9 cellular contexts compared by ENCODE assay signal in genomic region chr11:6771926-6772898, GRCh38. TPM values are rescaled to one million over a fixed set of nuclear protein-coding genes. Genes with fewer than 3 reads are reported as not detected.
DNase-seq lines count a peak whose midpoint lies in the region; ATAC-seq and TF ChIP-seq lines count a peak whose summit lies in the region.
"Had no signal": no experiment of that assay in that cellular context is flagged by ENCODE, and none has a peak within 500 bp of the region (broad histone marks: within the 10 kb centered on the region; RNA-seq: fewer than 3 reads in every experiment).

Gene OR2AG2 (minus strand): TSS chr11:6771976. CDS start chr11:6768957, 3,019 bp downstream.

- CTCF ChIA-PET in SK-N-SH (lab: Yijun Ruan, JAX): interaction anchor here (0.6 to 2.5 kb wide), 3 partner anchors 15 to 35 kb away, joined by 3 to 11 read pairs (median 6); no protein-coding TSS in a partner anchor

- no peaks in the 10 kb centered on the region for H3K79me2 ChIP-seq in SK-N-SH (ENCODE audit: insufficient read depth)

- H3K4me3 ChIP-seq in lung: no peak within 1 kb of the TSS
- no peak within 1 kb of the TSS for H3K4me3 ChIP-seq in SK-N-SH (ENCODE audit: low read depth in 2 of 2, low read length in 1 of 2)

- H3K4me1 ChIP-seq in lung (ENCODE audit: control insufficient read depth in 2 of 2, insufficient read depth in 2 of 2, low read length in 2 of 2) (no peaks in the 10 kb centered on the region), SK-N-SH (ENCODE audit: control insufficient read depth in 1 of 2, insufficient read depth in 2 of 2, low read depth in 1 of 2, low read length in 1 of 2) (no peaks in the 10 kb centered on the region)

- DNase-seq in lung (ENCODE audit: low spot score) (no peak), foreskin melanocyte (no peak), SK-N-SH (no peak), NCI-H2196 (lab: John Stamatoyannopoulos, UW; ENCODE audit: unreplicated experiment) (no peak)
- no peak for DNase-seq in effector CD4-positive, alpha-beta T cell
- DNase-seq: NCI-H226 had no signal

- H3K27me3 ChIP-seq in lung (ENCODE audit: control insufficient read depth, insufficient read depth): no peaks in the 10 kb centered on the region
- no peaks in the 10 kb centered on the region; the same call in 1 of the 2 replicates for H3K27me3 ChIP-seq in SK-N-SH (ENCODE audit: insufficient read depth)

- peaks cover 0 to 3% of the 10 kb centered on the region in 2 donors for H3K9me3 ChIP-seq in lung (ENCODE audit: control insufficient read depth in 2 of 2, insufficient read depth in 1 of 2, low read length in 1 of 2)
- no peaks in the 10 kb centered on the region for H3K9me3 ChIP-seq in SK-N-SH

- no peaks in the 10 kb centered on the region for H3F3A ChIP-seq in SK-N-SH (replicated peaks; ENCODE audit: insufficient read depth)

- peak; percentile 87 for ATAC-seq in GM18867 (IDR thresholded peaks at IDR 0.05; ENCODE audit: unreplicated experiment)
- peak; percentile 89 for ATAC-seq in HG02571 (IDR thresholded peaks at IDR 0.05; ENCODE audit: unreplicated experiment)
- ATAC-seq in HG03575 (IDR thresholded peaks at IDR 0.05; ENCODE audit: extremely low read depth, insufficient number of reproducible peaks, low FRiP score, unreplicated experiment): peak; percentile 62
- ATAC-seq in lung (ENCODE audit: insufficient read depth, low FRiP score): peak; percentile 27

- WGBS in lung, 2 donors: 49 to 59% methylated on average over 4 of the region's 4 CpGs
- WGBS in SK-N-SH (ENCODE audit: low lambda C conversion rate): 16% methylated on average over 3 of the region's 4 CpGs

- no peaks in the 10 kb centered on the region for H3K9me2 ChIP-seq in SK-N-SH

- no peak within 1 kb of the TSS for H3K9ac ChIP-seq in SK-N-SH

- TF ChIP-seq CTCF in lung (IDR thresholded peaks at IDR 0.05; ENCODE audit: control extremely low read depth, extremely low read depth): no peak
- TF ChIP-seq CTCF in SK-N-SH (IDR thresholded peaks at IDR 0.05): no peak

- H3K27ac ChIP-seq in lung (ENCODE audit: low read depth in 1 of 2, low read length in 1 of 2): no peak within 1 kb of the TSS
- H3K27ac ChIP-seq in SK-N-SH (ENCODE audit: low read depth in 2 of 2, low read length in 1 of 2): no peak within 1 kb of the TSS

- H3K36me3 ChIP-seq in lung (ENCODE audit: control insufficient read depth in 2 of 2, insufficient read depth in 2 of 2, low read length in 2 of 2): no peaks in the 10 kb centered on the region
- H3K36me3 ChIP-seq in SK-N-SH (replicated peaks in 1 of 2; ENCODE audit: control insufficient read depth in 1 of 2, insufficient read depth in 2 of 2, low read length in 1 of 2): no peaks in the 10 kb centered on the region

- H4K20me1 ChIP-seq in SK-N-SH (ENCODE audit: insufficient read depth): no peaks in the 10 kb centered on the region

- no peak within 1 kb of the TSS for H3K4me2 ChIP-seq in SK-N-SH

- POLR2A ChIA-PET in SK-N-SH (lab: Yijun Ruan, JAX): no interaction called here

- H2AFZ ChIP-seq in SK-N-SH (ENCODE audit: low read depth): no peak within 1 kb of the TSS

- TF ChIP-seq EP300 in SK-N-SH (IDR thresholded peaks at IDR 0.05; ENCODE audit: borderline replicate concordance in 1 of 2, low read depth in 1 of 2, low read length in 1 of 2): no peak

- no peak for TF ChIP-seq RAD21 in SK-N-SH (IDR thresholded peaks at IDR 0.05; ENCODE audit: low read length)

TF ChIP-seq in SK-N-SH, 30 proteins besides CTCF, POLR2A, EP300 and RAD21:
- no peak for TF ChIP-seq PBX3 (IDR thresholded peaks at IDR 0.05)
- no peak for TF ChIP-seq SIN3A (IDR thresholded peaks at IDR 0.05; ENCODE audit: borderline replicate concordance, low read depth, low read length)
- no peak for TF ChIP-seq NRF1 (IDR thresholded peaks at IDR 0.05; ENCODE audit: low read depth, low read length)
- TF ChIP-seq RCOR1 (IDR thresholded peaks at IDR 0.05; ENCODE audit: low read length): no peak
- TF ChIP-seq MXI1 (IDR thresholded peaks at IDR 0.05; ENCODE audit: low read depth, low read length): no peak
- TF ChIP-seq FOXM1 (IDR thresholded peaks at IDR 0.05; ENCODE audit: low read depth): no peak
- TF ChIP-seq NFIC (IDR thresholded peaks at IDR 0.05; ENCODE audit: borderline replicate concordance): no peak
- TF ChIP-seq RXRA (IDR thresholded peaks at IDR 0.05; ENCODE audit: borderline replicate concordance, low read depth): no peak
- no peak for TF ChIP-seq ZBTB33 (IDR thresholded peaks at IDR 0.05; ENCODE audit: borderline replicate concordance, low read depth)
- TF ChIP-seq IRF3 (IDR thresholded peaks at IDR 0.05; ENCODE audit: low read depth, low read length): no peak
- TF ChIP-seq POLR2AphosphoS5 (IDR thresholded peaks at IDR 0.05; ENCODE audit: low read depth, low read length): no peak
- no peak for TF ChIP-seq TEAD4 (IDR thresholded peaks at IDR 0.05; ENCODE audit: borderline replicate concordance, insufficient read depth)
- TF ChIP-seq MEF2A (IDR thresholded peaks at IDR 0.05; ENCODE audit: borderline replicate concordance, low read depth): no peak
- TF ChIP-seq USF2 (IDR thresholded peaks at IDR 0.05; ENCODE audit: borderline replicate concordance, low read depth, low read length): no peak
- TF ChIP-seq CHD2 (IDR thresholded peaks at IDR 0.05; ENCODE audit: low read length, partially characterized antibody): no peak
- TF ChIP-seq EZH2phosphoT487 (IDR thresholded peaks at IDR 0.05; ENCODE audit: borderline replicate concordance, low read depth): no peak
- TF ChIP-seq YY1 (IDR thresholded peaks at IDR 0.05; ENCODE audit: low read depth): no peak
- TF ChIP-seq GABPA (IDR thresholded peaks at IDR 0.05; ENCODE audit: low read depth): no peak
- TF ChIP-seq GATA2 (CRISPR knock-in tag; IDR thresholded peaks at IDR 0.05): no peak
- TF ChIP-seq SMC3 (IDR thresholded peaks at IDR 0.05; ENCODE audit: low read depth, low read length): no peak

RNA-seq across cellular contexts. Expression of gene OR2AG2, which starts in this region (rescaled TPM):
- total RNA-seq in lung: under 1 TPM; 0.06 to 0.18 TPM
- polyA plus RNA-seq in lung: under 1 TPM in 1 of 2 donors, not detected in 1; 0.01 TPM
- polyA plus RNA-seq in SK-N-SH (2012; rRNA removed): not detected in 2 replicates
- polyA plus RNA-seq in SK-N-SH (2012; cell fraction: cytosol; rRNA removed): 0.01 TPM in 1 of 2 replicates, not detected in the other
- polyA plus RNA-seq in SK-N-SH (2012; cell fraction: nucleus; rRNA removed): not detected in 2 replicates

Comparison
In these comparisons a context has a peak if more than half of its experiments do, and no peak if none do; other contexts are left out.
1. Peak in ATAC-seq in lung; RNA of the gene not detected or under 1 TPM.
2. ATAC-seq: peak in every context shown above with its lines; median percentile 89 in HG02571; 87 in GM18867; 62 in HG03575; 27 in lung.